10 cellular contexts compared by ENCODE assay signal in the genomic region with DNA sequence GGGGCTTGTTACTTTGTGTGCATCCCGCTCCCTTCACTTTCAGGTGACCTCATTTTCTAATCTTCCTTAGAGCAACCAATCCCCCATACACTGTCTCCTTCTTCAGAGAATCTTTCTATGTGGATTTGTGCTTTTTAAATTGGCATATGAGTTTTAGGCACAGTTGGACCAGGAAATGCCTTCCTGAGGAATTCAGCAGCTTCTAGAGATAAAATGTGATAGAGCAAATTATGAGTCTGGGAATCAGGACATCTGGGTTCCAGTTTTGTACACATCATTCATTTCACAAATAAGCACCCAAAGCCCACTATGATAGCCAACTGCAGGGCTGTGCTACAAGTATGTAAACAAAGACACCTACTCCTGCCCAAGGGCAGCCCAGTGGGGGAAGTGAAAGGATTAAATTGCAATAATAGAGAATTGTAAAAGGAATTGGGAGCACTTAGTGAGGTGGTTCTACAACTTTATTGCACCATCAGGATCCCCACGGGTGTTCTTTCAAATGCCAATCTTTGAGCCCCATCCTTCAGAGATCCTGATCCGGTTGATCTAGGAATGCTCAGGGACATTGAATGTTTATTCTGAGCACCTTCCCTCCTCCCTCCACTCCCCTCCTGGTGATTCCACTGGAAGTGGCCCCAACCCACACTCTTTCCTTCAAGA. TPM values are rescaled to one million over a fixed set of nuclear protein-coding genes. Genes with fewer than 3 reads are reported as not detected.
DNase-seq lines count a peak whose midpoint lies in the region; FAIRE-seq and TF ChIP-seq lines count a peak whose summit lies in the region.
"Had no signal": no experiment of that assay in that cellular context is flagged by ENCODE, and none has a peak within 500 bp of the region (broad histone marks: within the 10 kb centered on the region; RNA-seq: fewer than 3 reads in every experiment).

No MANE protein-coding gene starts in this region.

- peaks cover 19% of the 10 kb centered on the region for H3K36me3 ChIP-seq in iPS-18a (ENCODE audit: control insufficient read depth, low read depth, low read length)
- H3K36me3 ChIP-seq in Peyer's patch, result no peaks in the 10 kb centered on the region

- DNase-seq in AG10803 (ENCODE audit: low read depth) (peak; percentile 73), H4 (ENCODE audit: low spot score) (peak; percentile 25), D721Med (ENCODE audit: insufficient read length, low spot score) (no peak), AG08396 (ENCODE audit: low spot score) (no peak), Peyer's patch (no peak)
- no peak for DNase-seq in stimulated activated CD8-positive, alpha-beta memory T cell treated with anti-CD3 and anti-CD28 coated beads, Interleukin-4, amount 100 ng/mL, for 48 hours
- DNase-seq: NCI-H526 treated with DMSO at 0.1 percent for 48 hours, psoas muscle had no signal

- no peaks in the 10 kb centered on the region for H3K9me3 ChIP-seq in iPS-18a (ENCODE audit: control insufficient read depth, low read depth, low read length)
- H3K9me3 ChIP-seq in Peyer's patch, result no peaks in the 10 kb centered on the region
- H3K9me3 ChIP-seq: psoas muscle had no signal

- TF ChIP-seq CTCF in AG10803 (conservative IDR thresholded peaks at IDR 0.05; ENCODE audit: low read length), result no peak
- no peak for TF ChIP-seq CTCF in VCaP (conservative IDR thresholded peaks at IDR 0.05)
- TF ChIP-seq CTCF in D721Med (IDR thresholded peaks at IDR 0.05; ENCODE audit: insufficient read depth, missing control alignments), result no peak
- TF ChIP-seq CTCF in Peyer's patch (IDR thresholded peaks at IDR 0.05), result no peak

- peak overlapping the region; percentile 64 for H3K9ac ChIP-seq in iPS-18a (ENCODE audit: low read length)

- no peak for FAIRE-seq in D721Med (lab: Jason Lieb, UNC)

- TF ChIP-seq POLR2A in Peyer's patch (IDR thresholded peaks at IDR 0.05), result no peak

- no peak overlapping the region for H3K4me3 ChIP-seq in AG10803 (ENCODE audit: low read length)
- H3K4me3 ChIP-seq in iPS-18a (ENCODE audit: low read length), result peak overlapping the region; percentile 7
- H3K4me3 ChIP-seq in Peyer's patch, result no peak overlapping the region
- H3K4me3 ChIP-seq: psoas muscle had no signal

- peak overlapping the region; percentile 87 for H3K27ac ChIP-seq in VCaP
- H3K27ac ChIP-seq in iPS-18a (ENCODE audit: low read length), result peak overlapping the region; percentile 10
- peak overlapping the region in 2 of 4 donors; percentile 77 to 84 for H3K27ac ChIP-seq in Peyer's patch
- H3K27ac ChIP-seq: psoas muscle had no signal

- H3K27me3 ChIP-seq in iPS-18a (ENCODE audit: control insufficient read depth, insufficient read depth, low read length) (no peaks in the 10 kb centered on the region), Peyer's patch (no peaks in the 10 kb centered on the region)

- H3K4me1 ChIP-seq in iPS-18a (ENCODE audit: control insufficient read depth, low read depth, low read length), result peaks cover 39% of the 10 kb centered on the region
- H3K4me1 ChIP-seq in Peyer's patch, result peaks cover 0 to 36% (median 0%) of the 10 kb centered on the region in 4 donors

RNA-seq across cellular contexts. Expression of gene KCMF1, which starts 11.3 kb away (rescaled TPM):
- total RNA-seq in H4 (2014; rRNA removed; shearing (Covaris generic)), result 61.6 and 90.1 TPM in 2 replicates
- total RNA-seq in Peyer's patch, result 10 to 100 TPM; 28.1 to 66.5 (median 44.3) TPM

RNA-seq across cellular contexts. Expression of gene TMSB10, which starts 54.2 kb away (rescaled TPM):
- 4,471 and 5,260 TPM in 2 replicates for total RNA-seq in H4 (2014; rRNA removed; shearing (Covaris generic))
- 1,000 to 10,000 TPM; 3,771 to 5,073 (median 4,495) TPM for total RNA-seq in Peyer's patch

Comparison
In these comparisons a context has a peak if more than half of its experiments do, and no peak if none do; other contexts are left out.
1. DNase-seq: peak in AG10803 (single experiment) and H4 (single experiment); none in D721Med (single experiment), AG08396 (single experiment), Peyer's patch (0 of 3) and stimulated activated CD8-positive, alpha-beta memory T cell treated with anti-CD3 and anti-CD28 coated beads, Interleukin-4, amount 100 ng/mL, for 48 hours (single experiment).